23 cellular contexts compared by ENCODE assay signal in the genomic region with DNA sequence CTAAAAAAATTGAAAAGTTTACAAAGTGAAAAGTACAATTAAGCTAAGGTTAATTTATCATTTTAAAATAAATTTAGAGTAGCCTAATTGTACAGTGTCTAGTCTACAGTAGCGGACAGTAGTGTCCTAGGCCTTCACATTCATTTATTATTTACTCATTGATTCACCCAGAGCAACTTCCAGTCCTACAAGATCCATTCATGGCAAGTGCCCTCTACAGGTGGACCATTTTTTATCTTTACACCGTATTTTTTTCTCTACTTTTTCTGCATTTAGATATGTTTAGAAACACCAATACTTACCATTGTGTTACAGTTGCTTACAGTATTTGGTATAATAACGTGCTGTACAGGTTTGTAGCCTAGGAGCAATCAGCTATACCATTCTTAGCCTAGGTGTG.
"Had no signal": no experiment of that assay in that cellular context is flagged by ENCODE, and none has a peak within 500 bp of the region (broad histone marks: within the 10 kb centered on the region; RNA-seq: fewer than 3 reads in every experiment).

No MANE protein-coding gene starts in this region.

- H3K4me3 ChIP-seq: colonic mucosa, gastrocnemius medialis, lung, pancreas, spleen, thoracic aorta, upper lobe of left lung had no signal

- H3K4me3 Mint-ChIP-seq: activated CD4-positive, alpha-beta T cell treated with anti-CD3 and anti-CD28 coated beads, Interleukin-2, amount 10 ng/mL, durations not matched to agents 7 days and 5 days; activated T-cell treated with anti-CD3 and anti-CD28 coated beads, Interleukin-2, amount 50 U/mL, for 4 hours; natural killer cell; stimulated activated memory B cell treated with anti-CD40 and anti-IgM and Interleukin-4, amounts not matched to agents 10 μg/mL and 1 μg/mL and 100 μg/mL, for 72 hours had no signal

- ATAC-seq: activated T-cell treated with anti-CD3 and anti-CD28 coated beads, Interleukin-2, amount 50 U/mL, for 4 hours; esophagus mucosa; gastrocnemius medialis; left lobe of liver; natural killer cell; pancreas; stimulated activated memory B cell treated with anti-CD40 and anti-IgM and Interleukin-4, amounts not matched to agents 10 μg/mL and 1 μg/mL and 100 μg/mL, for 72 hours had no signal

- H3K27me3 ChIP-seq: brain microvascular endothelial cell, colonic mucosa, gastrocnemius medialis, pancreas, spleen, upper lobe of left lung had no signal

- H3K4me1 ChIP-seq: colonic mucosa, gastrocnemius medialis, pancreas, spleen, upper lobe of left lung had no signal

- H3K36me3 ChIP-seq: brain microvascular endothelial cell, colonic mucosa, gastrocnemius medialis, neutrophil, pancreas, spleen, thoracic aorta, upper lobe of left lung had no signal

- H3K36me3 Mint-ChIP-seq: natural killer cell; stimulated activated memory B cell treated with anti-CD40 and anti-IgM and Interleukin-4, amounts not matched to agents 10 μg/mL and 1 μg/mL and 100 μg/mL, for 72 hours had no signal

- H3K27ac Mint-ChIP-seq: activated CD4-positive, alpha-beta T cell treated with anti-CD3 and anti-CD28 coated beads, Interleukin-2, amount 10 ng/mL, durations not matched to agents 7 days and 5 days; natural killer cell; stimulated activated memory B cell treated with anti-CD40 and anti-IgM and Interleukin-4, amounts not matched to agents 10 μg/mL and 1 μg/mL and 100 μg/mL, for 72 hours had no signal

- H3K27ac ChIP-seq: brain microvascular endothelial cell, colonic mucosa, gastrocnemius medialis, neutrophil, pancreas, spleen, thoracic aorta, upper lobe of left lung had no signal

- H3K4me1 Mint-ChIP-seq: activated CD4-positive, alpha-beta T cell treated with anti-CD3 and anti-CD28 coated beads, Interleukin-2, amount 10 ng/mL, durations not matched to agents 7 days and 5 days; natural killer cell; stimulated activated memory B cell treated with anti-CD40 and anti-IgM and Interleukin-4, amounts not matched to agents 10 μg/mL and 1 μg/mL and 100 μg/mL, for 72 hours had no signal

- H3K27me3 Mint-ChIP-seq: stimulated activated memory B cell treated with anti-CD40 and anti-IgM and Interleukin-4, amounts not matched to agents 10 μg/mL and 1 μg/mL and 100 μg/mL, for 72 hours had no signal

- H3K9me3 ChIP-seq: colonic mucosa, gastrocnemius medialis, neutrophil, pancreas, spleen, thoracic aorta, upper lobe of left lung had no signal

- H3K9me3 Mint-ChIP-seq: activated CD4-positive, alpha-beta T cell treated with anti-CD3 and anti-CD28 coated beads, Interleukin-2, amount 10 ng/mL, durations not matched to agents 7 days and 5 days; activated T-cell treated with anti-CD3 and anti-CD28 coated beads, Interleukin-2, amount 50 U/mL, for 4 hours; natural killer cell; stimulated activated memory B cell treated with anti-CD40 and anti-IgM and Interleukin-4, amounts not matched to agents 10 μg/mL and 1 μg/mL and 100 μg/mL, for 72 hours had no signal

- DNase-seq: activated CD4-positive, alpha-beta T cell treated with anti-CD3 and anti-CD28 coated beads, Interleukin-2, amount 10 ng/mL, durations not matched to agents 7 days and 5 days; activated CD4-positive, CD25-positive, alpha-beta regulatory T cell; activated CD8-positive, alpha-beta memory T cell treated with anti-CD3 and anti-CD28 coated beads, Interleukin-2, amount 50 U/mL, for 4 hours; activated effector memory CD4-positive, alpha-beta T cell treated with anti-CD3 and anti-CD28 coated beads, Interleukin-2, amount 50 U/mL, for 16 hours; activated naive CD4-positive, alpha-beta T cell treated with anti-CD3 and anti-CD28 coated beads, Interleukin-2, amount 50 U/mL, for 16 hours; activated T-cell treated with anti-CD3 and anti-CD28 coated beads, Interleukin-2, amount 50 U/mL, for 4 hours; aorta; brain microvascular endothelial cell; central memory CD4-positive, alpha-beta T cell; colonic mucosa; gastrocnemius medialis; head of caudate nucleus; natural killer cell; pancreas; spleen; stimulated activated CD4-positive, alpha-beta T cell treated with anti-CD3 and anti-CD28 coated beads, Interleukin-4, amount 100 ng/mL, for 4 hours; upper lobe of left lung had no signal
